ENCODE assay signal across 23 cellular contexts in genomic region chr17:52148969-52149351, GRCh38. TPM values are rescaled to one million over a fixed set of nuclear protein-coding genes. Genes with fewer than 3 reads are reported as not detected.
A peak's percentile ranks its signal among the peaks of the same experiment; 100 is the strongest.
DNase-seq lines count a peak whose midpoint lies in the region; TF ChIP-seq lines count a peak whose summit lies in the region.
"Had no signal": no experiment of that assay in that cellular context is flagged by ENCODE, and none has a peak within 500 bp of the region (broad histone marks: within the 10 kb centered on the region; RNA-seq: fewer than 3 reads in every experiment).

No MANE protein-coding gene starts in this region.

- no peak overlapping the region for H2BK5ac ChIP-seq in mesenchymal stem cell (ENCODE audit: low read depth, low read length, poor library complexity, severe bottlenecking)

- no peaks in the 10 kb centered on the region for H3K4me1 ChIP-seq in mesenchymal stem cell (ENCODE audit: control insufficient read depth, insufficient read depth, low read depth, low read length)
- H3K4me1 ChIP-seq in CD8-positive, alpha-beta memory T cell (ENCODE audit: insufficient read depth, low read length) = no peaks in the 10 kb centered on the region
- H3K4me1 ChIP-seq: gastroesophageal sphincter had no signal

- H3K4me1 Mint-ChIP-seq in CD8-positive, alpha-beta memory T cell = peaks cover 2 to 13% (median 5%) of the 10 kb centered on the region in 3 donors
- H3K4me1 Mint-ChIP-seq: central memory CD8-positive, alpha-beta T cell; memory B cell; neural crest cell had no signal

- no peak overlapping the region for H4K91ac ChIP-seq in mesenchymal stem cell (ENCODE audit: low read length)

- H3K9me3 ChIP-seq in mesenchymal stem cell (ENCODE audit: control insufficient read depth, low read length) = no peaks in the 10 kb centered on the region
- H3K9me3 ChIP-seq in CD8-positive, alpha-beta memory T cell (ENCODE audit: low read length) = no peaks in the 10 kb centered on the region
- H3K9me3 ChIP-seq: BE2C, gastroesophageal sphincter had no signal

- no peaks in the 10 kb centered on the region for H3K27me3 ChIP-seq in mesenchymal stem cell (ENCODE audit: control insufficient read depth in 1 of 2, insufficient read depth in 1 of 2, low read length in 2 of 2)
- H3K27me3 ChIP-seq in CD8-positive, alpha-beta memory T cell (ENCODE audit: insufficient read depth, low read length, poor library complexity, severe bottlenecking) = no peaks in the 10 kb centered on the region
- H3K27me3 ChIP-seq: BE2C, gastroesophageal sphincter had no signal

- CTCF ChIA-PET in CD8-positive, alpha-beta memory T cell (lab: Charles Lee) = no interaction called here

- no peak overlapping the region for H3K27ac ChIP-seq in mesenchymal stem cell (ENCODE audit: low read length, poor library complexity, severe bottlenecking)
- H3K27ac ChIP-seq in CD8-positive, alpha-beta memory T cell (ENCODE audit: low read depth, low read length) = no peak overlapping the region
- H3K27ac ChIP-seq: gastroesophageal sphincter, HL-60 had no signal

- no peak overlapping the region for H3K9ac ChIP-seq in mesenchymal stem cell (ENCODE audit: low read length)

- no peaks in the 10 kb centered on the region for H3K36me3 Mint-ChIP-seq in CD8-positive, alpha-beta memory T cell
- H3K36me3 Mint-ChIP-seq: memory B cell, T-cell had no signal

- no peak for TF ChIP-seq CTCF in GM13976 (IDR thresholded peaks at IDR 0.05; ENCODE audit: borderline replicate concordance, control extremely low read depth, extremely low read depth, insufficient read depth, missing control alignments)

- no peaks in the 10 kb centered on the region for H3K36me3 ChIP-seq in mesenchymal stem cell (ENCODE audit: control insufficient read depth in 1 of 2, insufficient read depth in 2 of 2, low read depth in 1 of 2, low read length in 2 of 2)
- no peaks in the 10 kb centered on the region for H3K36me3 ChIP-seq in CD8-positive, alpha-beta memory T cell (ENCODE audit: insufficient read depth, low read length)
- H3K36me3 ChIP-seq: BE2C, gastroesophageal sphincter had no signal

- H3K23ac ChIP-seq in mesenchymal stem cell (ENCODE audit: low read length in 2 of 2) = no peak overlapping the region

- H2BK12ac ChIP-seq in mesenchymal stem cell (ENCODE audit: low read length in 2 of 2) = no peak overlapping the region

- H3K27me3 Mint-ChIP-seq in CD8-positive, alpha-beta memory T cell = no peaks in the 10 kb centered on the region
- H3K27me3 Mint-ChIP-seq: central memory CD8-positive, alpha-beta T cell; memory B cell had no signal

- H3K4me3 Mint-ChIP-seq in CD8-positive, alpha-beta memory T cell = no peak overlapping the region
- H3K4me3 Mint-ChIP-seq: activated CD8-positive, alpha-beta T cell treated with anti-CD3 and anti-CD28 coated beads, Interleukin-2, amount 10 ng/mL, durations not matched to agents 7 days and 5 days; central memory CD8-positive, alpha-beta T cell; memory B cell; neural crest cell; T-cell had no signal

- no peak overlapping the region for H3K4ac ChIP-seq in mesenchymal stem cell (ENCODE audit: low read depth in 1 of 2, low read length in 2 of 2)

- no peaks in the 10 kb centered on the region for H3K79me1 ChIP-seq in mesenchymal stem cell (replicated peaks; ENCODE audit: low read length, poor library complexity, severe bottlenecking)

- no peak overlapping the region for H4K8ac ChIP-seq in mesenchymal stem cell (ENCODE audit: low read length)

- no peak overlapping the region for H2BK120ac ChIP-seq in mesenchymal stem cell (ENCODE audit: low read depth, low read length)

- DNase-seq in M059J (ENCODE audit: low read depth) = peak; percentile 69
- DNase-seq in NCI-H774 (lab: John Stamatoyannopoulos, UW) = peak; percentile 60
- peak; percentile 69 for DNase-seq in cerebellum (ENCODE audit: low spot score)
- DNase-seq in mesenchymal stem cell = peak; percentile 5
- DNase-seq in cortex of kidney (lab: John Stamatoyannopoulos, UW) = no peak
- DNase-seq in NCI-H2171 treated with DMSO at 0.1 percent for 48 hours (lab: John Stamatoyannopoulos, UW) = no peak
- DNase-seq in GM13976 (ENCODE audit: low spot score) = no peak
- DNase-seq in CD8-positive, alpha-beta memory T cell = no peak
- DNase-seq: activated CD8-positive, alpha-beta T cell treated with anti-CD3 and anti-CD28 coated beads, Interleukin-2, amount 10 ng/mL, durations not matched to agents 7 days and 5 days; BE2C; DMS79 treated with DMSO at 0.1 percent for 48 hours; NCI-H1417 treated with DMSO at 0.1 percent for 48 hours; NCI-H526 treated with DMSO at 0.1 percent for 48 hours; retina; stimulated activated naive CD8-positive, alpha-beta T cell treated with anti-CD3 and anti-CD28 coated beads, Interleukin-15, Interleukin-2, amounts not matched to agents 100 U/mL and 50 U/mL, for 24 hours; T-cell; trophoblast cell had no signal

- 17% methylated on average over 1 of the region's 1 CpG for WGBS in mesenchymal stem cell

- no peak overlapping the region for H2AK5ac ChIP-seq in mesenchymal stem cell (ENCODE audit: low read length, severe bottlenecking)

- no peak overlapping the region for H3K27ac Mint-ChIP-seq in CD8-positive, alpha-beta memory T cell
- H3K27ac Mint-ChIP-seq: activated CD8-positive, alpha-beta T cell treated with anti-CD3 and anti-CD28 coated beads, Interleukin-2, amount 10 ng/mL, durations not matched to agents 7 days and 5 days; memory B cell; T-cell had no signal

- H3K4me3 ChIP-seq in mesenchymal stem cell (ENCODE audit: insufficient read depth in 1 of 2, low read depth in 1 of 2, low read length in 2 of 2) = no peak overlapping the region
- no peak overlapping the region for H3K4me3 ChIP-seq in CD8-positive, alpha-beta memory T cell (ENCODE audit: low read length)
- H3K4me3 ChIP-seq: gastroesophageal sphincter, K562 had no signal

- POLR2A ChIA-PET in CD8-positive, alpha-beta memory T cell (lab: Charles Lee) = no interaction called here

- no peak overlapping the region for H3K14ac ChIP-seq in mesenchymal stem cell (ENCODE audit: low read length in 2 of 2)

- H3K18ac ChIP-seq in mesenchymal stem cell (ENCODE audit: low read depth in 1 of 2, low read length in 2 of 2) = no peak overlapping the region

- no peak overlapping the region for H2BK15ac ChIP-seq in mesenchymal stem cell (ENCODE audit: low read depth, poor library complexity, severe bottlenecking)

- H3K9me3 Mint-ChIP-seq in CD8-positive, alpha-beta memory T cell = no peaks in the 10 kb centered on the region
- H3K9me3 Mint-ChIP-seq: neural crest cell had no signal

- in situ Hi-C loops in GM13976 (cut with MboI; ENCODE audit: low sequenced_read_pairs, unreplicated experiment) = no loop called here

- H2AFZ ChIP-seq in mesenchymal stem cell (ENCODE audit: low read depth, low read length) = no peak overlapping the region

- no peak overlapping the region for H3K4me2 ChIP-seq in mesenchymal stem cell (ENCODE audit: low read length, poor library complexity, severe bottlenecking)

RNA-seq across cellular contexts. Expression of gene CA10, which starts 9.6 kb away (rescaled TPM):
- not detected in 2 replicates for total RNA-seq in M059J (2014; rRNA removed; shearing (Covaris generic))
- total RNA-seq in cerebellum = 23.4 TPM
- 0.01 TPM for polyA plus RNA-seq in mesenchymal stem cell (2013, experiment 1 of 2)
- polyA plus RNA-seq in mesenchymal stem cell (2013, experiment 2 of 2) = not detected
- under 1 TPM in 1 of 2 experiments, not detected in 1; 0.18 TPM for total RNA-seq in CD8-positive, alpha-beta memory T cell
- not detected for polyA plus RNA-seq in CD8-positive, alpha-beta memory T cell
- total RNA-seq: activated CD8-positive, alpha-beta T cell treated with anti-CD3 and anti-CD28 coated beads, Interleukin-2, amount 10 ng/mL, durations not matched to agents 7 days and 5 days; gastroesophageal sphincter; K562; neural crest cell had no signal
- polyA plus RNA-seq: K562 had no signal

Comparison
In these comparisons a context has a peak if more than half of its experiments do, and no peak if none do; other contexts are left out.
1. DNase-seq: peak in M059J (single experiment), NCI-H774 (single experiment), cerebellum (single experiment) and mesenchymal stem cell (single experiment); none in cortex of kidney (single experiment), NCI-H2171 treated with DMSO at 0.1 percent for 48 hours (single experiment), GM13976 (single experiment) and CD8-positive, alpha-beta memory T cell (0 of 5).
2. RNA of gene CA10, which starts 9.6 kb away (total RNA-seq): 23.4 TPM in cerebellum (single experiment); 0.18 TPM in CD8-positive, alpha-beta memory T cell and not detected in M059J; every median in the first group is over 10 times any median in the second.